ENCODE assay signal across 22 cellular contexts in the genomic region with DNA sequence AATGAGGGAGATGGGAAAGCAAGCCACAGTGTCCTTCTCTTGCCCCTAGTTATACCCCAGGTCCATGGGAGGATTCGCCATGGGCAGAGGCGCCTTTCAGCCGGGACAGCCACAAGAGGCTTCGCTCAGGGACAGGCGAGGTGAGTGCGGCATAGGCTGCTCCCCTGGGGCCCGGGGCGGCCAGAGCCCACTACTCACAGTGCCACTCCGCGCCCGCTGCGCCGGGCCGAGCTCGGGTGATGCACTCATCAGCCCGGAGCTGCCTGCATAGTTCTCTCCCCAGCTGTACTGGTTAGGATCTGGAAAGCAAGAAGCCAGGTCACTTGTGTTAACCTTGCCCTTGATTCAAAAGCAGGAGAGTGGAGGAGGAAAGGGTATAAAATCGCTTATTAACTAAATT. TPM values are rescaled to one million over a fixed set of nuclear protein-coding genes. Genes with fewer than 3 reads are reported as not detected.
DNase-seq lines count a peak whose midpoint lies in the region.
"Had no signal": no experiment of that assay in that cellular context is flagged by ENCODE, and none has a peak within 500 bp of the region (broad histone marks: within the 10 kb centered on the region; RNA-seq: fewer than 3 reads in every experiment).

No MANE protein-coding gene starts in this region.

- H3K9me3 ChIP-seq in BLaER1, result no peaks in the 10 kb centered on the region
- H3K9me3 ChIP-seq: A549 had no signal

- H3K4me3 ChIP-seq in BLaER1, result no peak overlapping the region
- H3K4me3 ChIP-seq: A549 had no signal

- 0 out of 2 replicates have a peak overlapping the region, but pooled peaks have one; percentile 35 for H3K27ac ChIP-seq in BLaER1
- peak overlapping the region; percentile 75 for H3K27ac ChIP-seq in angular gyrus (ENCODE audit: low read depth, low read length)
- peak overlapping the region; percentile 19 for H3K27ac ChIP-seq in cingulate gyrus (ENCODE audit: low read depth, low read length)
- H3K27ac ChIP-seq in temporal lobe (ENCODE audit: low read depth, low read length), result peak overlapping the region; percentile 63
- H3K27ac ChIP-seq: 22Rv1, A549, C4-2B had no signal

- H3K9ac ChIP-seq in BLaER1, result no peak overlapping the region

- DNase-seq in T-helper 1 cell, result no peak
- DNase-seq in stimulated activated CD8-positive, alpha-beta memory T cell treated with anti-CD3 and anti-CD28 coated beads, Interleukin-4, amount 100 ng/mL, for 48 hours, result no peak
- DNase-seq in KBM-7, result no peak
- DNase-seq: AML-193; CD4-positive, alpha-beta memory T cell; CD4-positive, CD25-positive, alpha-beta regulatory T cell; CD8-positive, alpha-beta memory T cell; COR-L47; DMS 273 treated with DMSO at 0.1 percent for 48 hours; DMS153; DMS53; DMS79 treated with DMSO at 0.1 percent for 48 hours; GF-D8 had no signal

- H3K27me3 ChIP-seq in BLaER1, result no peaks in the 10 kb centered on the region

- H3K36me3 ChIP-seq in BLaER1, result peaks cover 82% of the 10 kb centered on the region

- H4K20me1 ChIP-seq in BLaER1, result peaks cover 86% of the 10 kb centered on the region

- peaks cover 69% of the 10 kb centered on the region for H3K4me1 ChIP-seq in BLaER1

- in situ Hi-C loops in KBM-7 (cut with MboI; ENCODE audit: low pct_unique_long_range_greater_than_20kb, low sequenced_read_pairs), result no loop called here

- H3K4me2 ChIP-seq in BLaER1, result peak overlapping the region; percentile 79
- H3K4me2 ChIP-seq: A549 had no signal

RNA-seq across cellular contexts. Expression of a gene that starts 8.4 kb away (rescaled TPM):
- 25.3 TPM for total RNA-seq in temporal lobe

RNA-seq across cellular contexts. Expression of a gene that starts 12.1 kb away (rescaled TPM):
- total RNA-seq in temporal lobe, result 13.3 TPM
- total RNA-seq: A172; B cell; CD4-positive, alpha-beta memory T cell; CD4-positive, CD25-positive, alpha-beta regulatory T cell; CD8-positive, alpha-beta memory T cell had no signal

RNA-seq across cellular contexts. Expression of a gene that starts 38.2 kb away (rescaled TPM):
- total RNA-seq in temporal lobe, result 0.98 TPM

RNA-seq across cellular contexts. Expression of a gene that starts 41.9 kb away (rescaled TPM):
- total RNA-seq in temporal lobe, result 9.1 TPM
- total RNA-seq: A172 had no signal

Comparison
In these comparisons a context has a peak if more than half of its experiments do, and no peak if none do; other contexts are left out.
1. H3K27ac ChIP-seq: peak in every context shown above with its lines; median percentile 75 in angular gyrus; 63 in temporal lobe; 35 in BLaER1; 19 in cingulate gyrus.